In genomic region chr12:110860833-110861291, GRCh38 we compare ENCODE assay signal across 2 cellular contexts.
TF ChIP-seq lines count a peak whose summit lies in the region.

No MANE protein-coding gene starts in this region.

TF ChIP-seq in HEK293, 187 proteins besides CTCF, POLR2A, EP300 and RAD21 (continued from another document):
- TF ChIP-seq, protein P1, sequence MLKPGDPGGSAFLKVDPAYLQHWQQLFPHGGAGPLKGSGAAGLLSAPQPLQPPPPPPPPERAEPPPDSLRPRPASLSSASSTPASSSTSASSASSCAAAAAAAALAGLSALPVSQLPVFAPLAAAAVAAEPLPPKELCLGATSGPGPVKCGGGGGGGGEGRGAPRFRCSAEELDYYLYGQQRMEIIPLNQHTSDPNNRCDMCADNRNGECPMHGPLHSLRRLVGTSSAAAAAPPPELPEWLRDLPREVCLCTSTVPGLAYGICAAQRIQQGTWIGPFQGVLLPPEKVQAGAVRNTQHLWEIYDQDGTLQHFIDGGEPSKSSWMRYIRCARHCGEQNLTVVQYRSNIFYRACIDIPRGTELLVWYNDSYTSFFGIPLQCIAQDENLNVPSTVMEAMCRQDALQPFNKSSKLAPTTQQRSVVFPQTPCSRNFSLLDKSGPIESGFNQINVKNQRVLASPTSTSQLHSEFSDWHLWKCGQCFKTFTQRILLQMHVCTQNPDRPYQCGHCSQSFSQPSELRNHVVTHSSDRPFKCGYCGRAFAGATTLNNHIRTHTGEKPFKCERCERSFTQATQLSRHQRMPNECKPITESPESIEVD (tag by site-specific recombination; IDR thresholded peaks at IDR 0.05) = no peak
TF ChIP-seq in HEK293: peak in this region for 2.

TF ChIP-seq in K562, 482 proteins besides CTCF, POLR2A, EP300 and RAD21 (continued from another document):
- TF ChIP-seq, protein P2, sequence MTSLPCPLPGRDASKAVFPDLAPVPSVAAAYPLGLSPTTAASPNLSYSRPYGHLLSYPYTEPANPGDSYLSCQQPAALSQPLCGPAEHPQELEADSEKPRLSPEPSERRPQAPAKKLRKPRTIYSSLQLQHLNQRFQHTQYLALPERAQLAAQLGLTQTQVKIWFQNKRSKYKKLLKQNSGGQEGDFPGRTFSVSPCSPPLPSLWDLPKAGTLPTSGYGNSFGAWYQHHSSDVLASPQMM (CRISPR knock-in tag; IDR thresholded peaks at IDR 0.05) = no peak
- TF ChIP-seq ELF2 (CRISPR knock-in tag; IDR thresholded peaks at IDR 0.05) = peak; percentile 54; the same call in 1 of the 2 replicates
- TF ChIP-seq, protein P3, sequence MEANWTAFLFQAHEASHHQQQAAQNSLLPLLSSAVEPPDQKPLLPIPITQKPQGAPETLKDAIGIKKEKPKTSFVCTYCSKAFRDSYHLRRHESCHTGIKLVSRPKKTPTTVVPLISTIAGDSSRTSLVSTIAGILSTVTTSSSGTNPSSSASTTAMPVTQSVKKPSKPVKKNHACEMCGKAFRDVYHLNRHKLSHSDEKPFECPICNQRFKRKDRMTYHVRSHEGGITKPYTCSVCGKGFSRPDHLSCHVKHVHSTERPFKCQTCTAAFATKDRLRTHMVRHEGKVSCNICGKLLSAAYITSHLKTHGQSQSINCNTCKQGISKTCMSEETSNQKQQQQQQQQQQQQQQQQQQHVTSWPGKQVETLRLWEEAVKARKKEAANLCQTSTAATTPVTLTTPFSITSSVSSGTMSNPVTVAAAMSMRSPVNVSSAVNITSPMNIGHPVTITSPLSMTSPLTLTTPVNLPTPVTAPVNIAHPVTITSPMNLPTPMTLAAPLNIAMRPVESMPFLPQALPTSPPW (CRISPR knock-in tag; IDR thresholded peaks at IDR 0.05) = peak; percentile 43
- TF ChIP-seq PBX2 (CRISPR knock-in tag; IDR thresholded peaks at IDR 0.05; ENCODE audit: low read depth) = no peak
- peak; percentile 71; the same call in 1 of the 2 replicates for TF ChIP-seq PBX2 (tag; conservative IDR thresholded peaks at IDR 0.05; ENCODE audit: low read depth)
- peak; percentile 100 for TF ChIP-seq ZNF766 (CRISPR knock-in tag; conservative IDR thresholded peaks at IDR 0.05)
- TF ChIP-seq GABPA (tag; conservative IDR thresholded peaks at IDR 0.05; ENCODE audit: low read depth) = 0 out of 2 replicates have a peak, but pooled peaks have one; percentile 37
- peak; percentile 83 for TF ChIP-seq MEIS2 (IDR thresholded peaks at IDR 0.05; ENCODE audit: partially characterized antibody)
- TF ChIP-seq ZNF165 (CRISPR knock-in tag; IDR thresholded peaks at IDR 0.05; ENCODE audit: borderline replicate concordance) = peak; percentile 83; the same call in 1 of the 2 replicates
- peak; percentile 86 for TF ChIP-seq ETV1 (tag; conservative IDR thresholded peaks at IDR 0.05; ENCODE audit: low read depth)
- TF ChIP-seq RBM34 (IDR thresholded peaks at IDR 0.05; ENCODE audit: borderline replicate concordance, insufficient read depth, low read length) = no peak
